In the genomic region with DNA sequence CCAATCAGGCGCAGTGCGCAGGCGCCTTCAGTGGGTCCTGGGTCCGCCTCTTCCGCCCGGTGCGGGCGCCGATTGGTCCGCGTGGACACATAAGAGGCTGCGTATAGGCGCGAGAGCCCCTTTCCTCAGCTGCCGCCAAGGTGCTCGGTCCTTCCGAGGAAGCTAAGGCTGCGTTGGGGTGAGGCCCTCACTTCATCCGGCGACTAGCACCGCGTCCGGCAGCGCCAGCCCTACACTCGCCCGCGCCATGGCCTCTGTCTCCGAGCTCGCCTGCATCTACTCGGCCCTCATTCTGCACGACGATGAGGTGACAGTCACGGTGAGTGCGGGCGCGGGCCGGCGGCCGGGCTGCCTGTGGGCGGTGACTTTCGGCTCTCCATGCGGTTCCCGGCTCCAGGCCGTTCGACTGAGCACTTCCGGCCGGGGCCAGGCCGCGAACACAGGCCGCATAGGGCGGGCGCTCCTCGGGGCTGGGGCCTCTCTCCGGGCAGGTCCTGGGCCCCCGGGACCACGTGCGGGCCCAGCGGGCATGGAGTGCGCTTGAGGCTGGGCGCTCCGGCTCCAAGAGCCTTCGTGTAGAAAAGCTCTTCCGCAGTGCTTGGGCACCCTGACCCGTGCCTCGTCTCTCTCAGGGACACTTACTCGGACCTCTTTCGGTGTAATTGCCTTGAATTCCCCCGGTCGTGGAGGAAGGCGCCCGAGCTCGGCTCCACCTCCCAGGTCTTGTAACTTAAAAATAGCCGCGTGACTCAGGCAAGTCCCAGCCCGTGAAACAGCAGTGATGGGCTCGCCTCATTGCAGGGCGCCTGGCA, we compare ENCODE assay signal across 1 cellular context.
TF ChIP-seq lines count a peak whose summit lies in the region.

TSS of gene RPLP1 (plus strand) at position 117 of the 812 bp plus-strand sequence. CDS start at position 248, 131 bp downstream.

TF ChIP-seq in HepG2, 621 proteins besides CTCF, POLR2A, EP300 and RAD21 (continued from another document and continues in another):
- TF ChIP-seq U2AF1 (optimal IDR thresholded peaks at IDR 0.05; ENCODE audit: low read depth, low read length) (peak; percentile 83), ZNF446 (CRISPR knock-in tag; IDR thresholded peaks at IDR 0.05) (peak; percentile 57; the same call in 1 of the 2 replicates), ZNF574 (CRISPR knock-in tag; IDR thresholded peaks at IDR 0.05) (peak; percentile 89), ZNF557 (CRISPR knock-in tag; IDR thresholded peaks at IDR 0.05) (peak; percentile 66; the same call in 1 of the 2 replicates), KLF16 (CRISPR knock-in tag; IDR thresholded peaks at IDR 0.05) (peak in 1 of 2 experiments; percentile 87; a peak in 2 of 4 replicates), BHLHE40 (IDR thresholded peaks at IDR 0.05; ENCODE audit: low read length) (no peak), SIX1 (CRISPR knock-in tag; IDR thresholded peaks at IDR 0.05; ENCODE audit: borderline replicate concordance) (no peak), SMAD3 (CRISPR knock-in tag; IDR thresholded peaks at IDR 0.05) (no peak; the same call in none of the 2 replicates), MLLT10 (CRISPR knock-in tag; IDR thresholded peaks at IDR 0.05) (no peak), CCDC6 (CRISPR knock-in tag; IDR thresholded peaks at IDR 0.05) (peak; percentile 95), ISX (CRISPR knock-in tag; conservative IDR thresholded peaks at IDR 0.05) (peak; percentile 78), PHF21A (CRISPR knock-in tag; IDR thresholded peaks at IDR 0.05) (0 out of 2 replicates have a peak, but pooled peaks have one; percentile 66), SP2 (CRISPR knock-in tag; IDR thresholded peaks at IDR 0.05) (peak; percentile 88), CREB1 (IDR thresholded peaks at IDR 0.05) (no peak), CREB1 (CRISPR knock-in tag; IDR thresholded peaks at IDR 0.05) (no peak), HHEX (CRISPR knock-in tag; IDR thresholded peaks at IDR 0.05) (no peak), PRMT3 (CRISPR knock-in tag; IDR thresholded peaks at IDR 0.05; ENCODE audit: borderline replicate concordance, low read depth) (0 out of 2 replicates have a peak, but pooled peaks have one; percentile 79), ZNF329 (CRISPR knock-in tag; IDR thresholded peaks at IDR 0.05; ENCODE audit: low read depth) (no peak; the same call in 1 of the 2 replicates), ONECUT2 (CRISPR knock-in tag; IDR thresholded peaks at IDR 0.05) (0 out of 2 replicates have a peak, but pooled peaks have one; percentile 18), ZNF337 (CRISPR knock-in tag; IDR thresholded peaks at IDR 0.05; ENCODE audit: borderline replicate concordance, low read depth) (no peak), HNF4G (IDR thresholded peaks at IDR 0.05; ENCODE audit: borderline replicate concordance, low read depth, low read length) (no peak), HNF4G (CRISPR knock-in tag; IDR thresholded peaks at IDR 0.05; ENCODE audit: borderline replicate concordance, low read depth) (no peak), ZNF335 (CRISPR knock-in tag; IDR thresholded peaks at IDR 0.05) (peak; percentile 75), ADNP (CRISPR knock-in tag; IDR thresholded peaks at IDR 0.05) (no peak), ZNF709 (CRISPR knock-in tag; IDR thresholded peaks at IDR 0.05) (peak; percentile 86; the same call in 1 of the 2 replicates), SOX6 (IDR thresholded peaks at IDR 0.05) (no peak), SOX6 (CRISPR knock-in tag; IDR thresholded peaks at IDR 0.05) (peak; percentile 50; the same call in 1 of the 2 replicates), ZNF275 (CRISPR knock-in tag; IDR thresholded peaks at IDR 0.05; ENCODE audit: borderline replicate concordance) (peak; percentile 95), ZKSCAN5 (CRISPR knock-in tag; IDR thresholded peaks at IDR 0.05) (no peak), XBP1 (CRISPR knock-in tag; IDR thresholded peaks at IDR 0.05) (no peak), SP140L (CRISPR knock-in tag; IDR thresholded peaks at IDR 0.05; ENCODE audit: borderline replicate concordance) (no peak), FOXA3 (CRISPR knock-in tag; IDR thresholded peaks at IDR 0.05) (peak; percentile 32), CREB3 (CRISPR knock-in tag; IDR thresholded peaks at IDR 0.05) (0 out of 2 replicates have a peak, but pooled peaks have one; percentile 21), ELK4 (CRISPR knock-in tag; IDR thresholded peaks at IDR 0.05; ENCODE audit: borderline replicate concordance) (no peak), POLR2AphosphoS2 (IDR thresholded peaks at IDR 0.05; ENCODE audit: low read depth, low read length) (peak; percentile 96), NCOR1 (IDR thresholded peaks at IDR 0.05; ENCODE audit: borderline replicate concordance, low read length) (no peak), PHF5A (CRISPR knock-in tag; IDR thresholded peaks at IDR 0.05; ENCODE audit: low read depth, unreplicated experiment) (no peak), MZF1 (CRISPR knock-in tag; IDR thresholded peaks at IDR 0.05; ENCODE audit: borderline replicate concordance) (no peak), KDM5A (IDR thresholded peaks at IDR 0.05; ENCODE audit: borderline replicate concordance, low read length) (no peak; the same call in 1 of the 2 replicates), PBX2 (CRISPR knock-in tag; IDR thresholded peaks at IDR 0.05) (no peak), TMF1 (CRISPR knock-in tag; IDR thresholded peaks at IDR 0.05; ENCODE audit: low read depth) (peak; percentile 84; the same call in 1 of the 2 replicates), CBX5 (CRISPR knock-in tag; IDR thresholded peaks at IDR 0.05; ENCODE audit: borderline replicate concordance) (no peak), ZFAT (CRISPR knock-in tag; conservative IDR thresholded peaks at IDR 0.05) (no peak), HIVEP1 (CRISPR knock-in tag; IDR thresholded peaks at IDR 0.05) (peak; percentile 56; the same call in 1 of the 2 replicates), ZNF484 (CRISPR knock-in tag; IDR thresholded peaks at IDR 0.05; ENCODE audit: borderline replicate concordance, low read depth) (no peak), HNRNPH1 (optimal IDR thresholded peaks at IDR 0.05; ENCODE audit: low read depth, low read length) (no peak)
- TF ChIP-seq, protein P1, sequence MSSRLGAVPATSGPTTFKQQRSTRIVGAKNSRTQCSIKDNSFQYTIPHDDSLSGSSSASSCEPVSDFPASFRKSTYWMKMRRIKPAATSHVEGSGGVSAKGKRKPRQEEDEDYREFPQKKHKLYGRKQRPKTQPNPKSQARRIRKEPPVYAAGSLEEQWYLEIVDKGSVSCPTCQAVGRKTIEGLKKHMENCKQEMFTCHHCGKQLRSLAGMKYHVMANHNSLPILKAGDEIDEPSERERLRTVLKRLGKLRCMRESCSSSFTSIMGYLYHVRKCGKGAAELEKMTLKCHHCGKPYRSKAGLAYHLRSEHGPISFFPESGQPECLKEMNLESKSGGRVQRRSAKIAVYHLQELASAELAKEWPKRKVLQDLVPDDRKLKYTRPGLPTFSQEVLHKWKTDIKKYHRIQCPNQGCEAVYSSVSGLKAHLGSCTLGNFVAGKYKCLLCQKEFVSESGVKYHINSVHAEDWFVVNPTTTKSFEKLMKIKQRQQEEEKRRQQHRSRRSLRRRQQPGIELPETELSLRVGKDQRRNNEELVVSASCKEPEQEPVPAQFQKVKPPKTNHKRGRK (CRISPR knock-in tag; IDR thresholded peaks at IDR 0.05) = no peak
- TF ChIP-seq, protein P2, sequence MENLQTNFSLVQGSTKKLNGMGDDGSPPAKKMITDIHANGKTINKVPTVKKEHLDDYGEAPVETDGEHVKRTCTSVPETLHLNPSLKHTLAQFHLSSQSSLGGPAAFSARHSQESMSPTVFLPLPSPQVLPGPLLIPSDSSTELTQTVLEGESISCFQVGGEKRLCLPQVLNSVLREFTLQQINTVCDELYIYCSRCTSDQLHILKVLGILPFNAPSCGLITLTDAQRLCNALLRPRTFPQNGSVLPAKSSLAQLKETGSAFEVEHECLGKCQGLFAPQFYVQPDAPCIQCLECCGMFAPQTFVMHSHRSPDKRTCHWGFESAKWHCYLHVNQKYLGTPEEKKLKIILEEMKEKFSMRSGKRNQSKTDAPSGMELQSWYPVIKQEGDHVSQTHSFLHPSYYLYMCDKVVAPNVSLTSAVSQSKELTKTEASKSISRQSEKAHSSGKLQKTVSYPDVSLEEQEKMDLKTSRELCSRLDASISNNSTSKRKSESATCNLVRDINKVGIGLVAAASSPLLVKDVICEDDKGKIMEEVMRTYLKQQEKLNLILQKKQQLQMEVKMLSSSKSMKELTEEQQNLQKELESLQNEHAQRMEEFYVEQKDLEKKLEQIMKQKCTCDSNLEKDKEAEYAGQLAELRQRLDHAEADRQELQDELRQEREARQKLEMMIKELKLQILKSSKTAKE (CRISPR knock-in tag; IDR thresholded peaks at IDR 0.05; ENCODE audit: borderline replicate concordance) = no peak
- TF ChIP-seq, protein P3, sequence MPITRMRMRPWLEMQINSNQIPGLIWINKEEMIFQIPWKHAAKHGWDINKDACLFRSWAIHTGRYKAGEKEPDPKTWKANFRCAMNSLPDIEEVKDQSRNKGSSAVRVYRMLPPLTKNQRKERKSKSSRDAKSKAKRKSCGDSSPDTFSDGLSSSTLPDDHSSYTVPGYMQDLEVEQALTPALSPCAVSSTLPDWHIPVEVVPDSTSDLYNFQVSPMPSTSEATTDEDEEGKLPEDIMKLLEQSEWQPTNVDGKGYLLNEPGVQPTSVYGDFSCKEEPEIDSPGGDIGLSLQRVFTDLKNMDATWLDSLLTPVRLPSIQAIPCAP (CRISPR knock-in tag; IDR thresholded peaks at IDR 0.05; ENCODE audit: low read depth) = no peak
- TF ChIP-seq, protein P4, sequence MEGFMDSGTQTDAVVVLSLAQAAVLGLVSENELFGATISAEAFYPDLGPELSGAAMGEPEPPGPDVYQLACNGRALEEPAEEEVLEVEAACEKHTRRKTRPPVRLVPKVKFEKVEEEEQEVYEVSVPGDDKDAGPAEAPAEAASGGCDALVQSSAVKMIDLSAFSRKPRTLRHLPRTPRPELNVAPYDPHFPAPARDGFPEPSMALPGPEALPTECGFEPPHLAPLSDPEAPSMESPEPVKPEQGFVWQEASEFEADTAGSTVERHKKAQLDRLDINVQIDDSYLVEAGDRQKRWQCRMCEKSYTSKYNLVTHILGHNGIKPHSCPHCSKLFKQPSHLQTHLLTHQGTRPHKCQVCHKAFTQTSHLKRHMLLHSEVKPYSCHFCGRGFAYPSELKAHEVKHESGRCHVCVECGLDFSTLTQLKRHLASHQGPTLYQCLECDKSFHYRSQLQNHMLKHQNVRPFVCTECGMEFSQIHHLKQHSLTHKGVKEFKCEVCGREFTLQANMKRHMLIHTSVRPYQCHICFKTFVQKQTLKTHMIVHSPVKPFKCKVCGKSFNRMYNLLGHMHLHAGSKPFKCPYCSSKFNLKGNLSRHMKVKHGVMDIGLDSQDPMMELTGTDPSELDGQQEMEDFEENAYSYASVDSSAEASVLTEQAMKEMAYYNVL (CRISPR knock-in tag; IDR thresholded peaks at IDR 0.05; ENCODE audit: borderline replicate concordance) = no peak
